In genomic region chr6:128657181-128657580, GRCh38 we compare ENCODE assay signal across 18 cellular contexts.
DNase-seq lines count a peak whose midpoint lies in the region; ATAC-seq, FAIRE-seq and TF ChIP-seq lines count a peak whose summit lies in the region.
"Had no signal": no experiment of that assay in that cellular context is flagged by ENCODE, and none has a peak within 500 bp of the region (broad histone marks: within the 10 kb centered on the region; RNA-seq: fewer than 3 reads in every experiment).

No MANE protein-coding gene starts in this region.

- H3K27me3 ChIP-seq in bronchial epithelial cell (ENCODE audit: control insufficient read depth, insufficient read depth, low read length) = no peaks in the 10 kb centered on the region
- H3K27me3 ChIP-seq: adrenal gland, esophagus muscularis mucosa, hepatocyte, tibial nerve had no signal

- TF ChIP-seq CTCF in bronchial epithelial cell (IDR thresholded peaks at IDR 0.05; ENCODE audit: insufficient read depth, low read length, severe bottlenecking) = no peak
- no peak for TF ChIP-seq CTCF in GM13976 (IDR thresholded peaks at IDR 0.05; ENCODE audit: borderline replicate concordance, control extremely low read depth, extremely low read depth, insufficient read depth, missing control alignments)

- in situ Hi-C loops in GM13976 (cut with MboI; ENCODE audit: low sequenced_read_pairs, unreplicated experiment) = no loop called here

- ATAC-seq in GM18907 (IDR thresholded peaks at IDR 0.05; ENCODE audit: unreplicated experiment) (peak; percentile 46), HG03442 (IDR thresholded peaks at IDR 0.05; ENCODE audit: unreplicated experiment) (peak; percentile 31), HG03159 (IDR thresholded peaks at IDR 0.05; ENCODE audit: unreplicated experiment) (no peak)
- ATAC-seq: left lobe of liver had no signal

- no peak for FAIRE-seq in bronchial epithelial cell (lab: Jason Lieb, UNC)
- FAIRE-seq: colon, H1 had no signal

- H3K36me3 ChIP-seq in bronchial epithelial cell (ENCODE audit: control insufficient read depth, insufficient read depth, low read length) = no peaks in the 10 kb centered on the region
- H3K36me3 ChIP-seq: adrenal gland, esophagus muscularis mucosa, prostate gland, tibial nerve had no signal

- DNase-seq in AG08395 (ENCODE audit: low spot score) = peak; percentile 4
- peak; percentile 32 for DNase-seq in bronchial epithelial cell (ENCODE audit: low read depth)
- DNase-seq in GM13976 (ENCODE audit: low spot score) = no peak
- DNase-seq in HT-29 (ENCODE audit: low spot score) = no peak
- no peak for DNase-seq in NCI-H2227 (lab: John Stamatoyannopoulos, UW; ENCODE audit: unreplicated experiment)
- DNase-seq: adrenal gland; NCI-H2081; NK-92 treated with Interleukin-12 subunit alpha and Interleukin-12 subunit beta, amount 100 ng/mL, for 24 hours had no signal

- no peak overlapping the region for H3K4me3 ChIP-seq in bronchial epithelial cell (ENCODE audit: low read depth, low read length)
- H3K4me3 ChIP-seq: adrenal gland, esophagus muscularis mucosa, hepatocyte, prostate gland, tibial nerve had no signal

Comparison
In these comparisons a context has a peak if more than half of its experiments do, and no peak if none do; other contexts are left out.
1. DNase-seq: peak in AG08395 (single experiment) and bronchial epithelial cell (single experiment); none in GM13976 (single experiment), HT-29 (single experiment) and NCI-H2227 (single experiment).